16 cellular contexts compared by ENCODE assay signal in the genomic region with DNA sequence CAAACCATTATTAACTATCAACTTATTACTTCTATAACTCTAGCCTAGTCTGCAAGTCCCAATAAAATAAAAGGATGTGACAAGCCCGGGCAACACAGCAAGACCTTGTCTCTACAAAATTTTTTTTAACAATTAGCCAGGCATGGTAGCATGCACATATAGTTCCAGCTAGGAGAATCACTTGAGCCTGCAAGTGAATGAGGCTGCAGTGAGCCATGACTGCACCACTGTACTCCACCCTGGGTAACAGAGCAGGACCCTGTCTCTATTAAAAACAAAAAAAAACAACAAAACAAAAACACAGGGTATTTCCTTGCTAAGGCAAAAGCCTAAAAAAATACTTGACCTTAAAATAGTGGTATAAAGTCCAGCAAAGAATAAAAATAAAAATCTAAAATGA. TPM values are rescaled to one million over a fixed set of nuclear protein-coding genes. Genes with fewer than 3 reads are reported as not detected.
A peak's percentile ranks its signal among the peaks of the same experiment; 100 is the strongest.
DNase-seq lines count a peak whose midpoint lies in the region; ATAC-seq and TF ChIP-seq lines count a peak whose summit lies in the region.
"Had no signal": no experiment of that assay in that cellular context is flagged by ENCODE, and none has a peak within 500 bp of the region (broad histone marks: within the 10 kb centered on the region; RNA-seq: fewer than 3 reads in every experiment).

No MANE protein-coding gene starts in this region.

- no peak for TF ChIP-seq POLR2A in tibial nerve (IDR thresholded peaks at IDR 0.05)

- TF ChIP-seq CTCF in MCF 10A (IDR thresholded peaks at IDR 0.05; ENCODE audit: unreplicated experiment) (no peak), mammary epithelial cell (conservative IDR thresholded peaks at IDR 0.05 in 1 of 2, IDR thresholded peaks at IDR 0.05 in 1 of 2; ENCODE audit: extremely low read depth in 1 of 2, insufficient read depth in 1 of 2, low read depth in 1 of 2, low read length in 2 of 2) (no peak), tibial nerve (IDR thresholded peaks at IDR 0.05) (no peak), RWPE1 (conservative IDR thresholded peaks at IDR 0.05; ENCODE audit: low read depth) (no peak)

- H3K27ac ChIP-seq in mammary epithelial cell (ENCODE audit: insufficient read depth, low read depth, low read length) (no peak overlapping the region), SJSA1 (0 out of 2 replicates have a peak overlapping the region, but pooled peaks have one; percentile 93), tibial nerve (peak overlapping the region in 1 of 4 donors; percentile 89), RWPE1 (no peak overlapping the region)

- CTCF ChIA-PET in MCF 10A (lab: Yijun Ruan, JAX) (no interaction called here), mammary epithelial cell (lab: Charles Lee; ENCODE audit: low non-redundant PET) (no interaction called here), RWPE1 (lab: Yijun Ruan, JAX) (no interaction called here)

- 100% methylated on average over 1 of the region's 1 CpG for WGBS in mammary epithelial cell (ENCODE audit: low coverage, missing lambda C conversion rate)
- 93 to 95% methylated on average over 1 of the region's 1 CpG for WGBS in tibial nerve, 2 donors

- peaks cover 37% of the 10 kb centered on the region for H3K79me2 ChIP-seq in mammary epithelial cell (ENCODE audit: insufficient read depth, low read length)

- H3K9me3 Mint-ChIP-seq in MCF 10A (ENCODE audit: unreplicated experiment): no peaks in the 10 kb centered on the region
- no peaks in the 10 kb centered on the region for H3K9me3 Mint-ChIP-seq in activated T-cell treated with anti-CD3 and anti-CD28 coated beads, Interleukin-2, amount 50 U/mL, for 72 hours
- H3K9me3 Mint-ChIP-seq: CD4-positive, alpha-beta T cell; IgD-negative memory B cell had no signal

- H3K4me1 ChIP-seq in mammary epithelial cell (ENCODE audit: insufficient read depth, low read length) (peaks cover 24% of the 10 kb centered on the region), SJSA1 (replicated peaks) (peaks cover 38% of the 10 kb centered on the region), tibial nerve (peaks cover 0 to 31% (median 15%) of the 10 kb centered on the region in 4 donors)

- H3K36me3 Mint-ChIP-seq in MCF 10A (ENCODE audit: insufficient read depth, unreplicated experiment): peaks cover 71% of the 10 kb centered on the region
- peaks cover 7 to 21% of the 10 kb centered on the region in 2 donors for H3K36me3 Mint-ChIP-seq in activated T-cell treated with anti-CD3 and anti-CD28 coated beads, Interleukin-2, amount 50 U/mL, for 72 hours (ENCODE audit: insufficient read depth in 2 of 2)

- DNase-seq in MCF 10A (ENCODE audit: unreplicated experiment) (no peak), mammary epithelial cell (no peak), SJSA1 (ENCODE audit: low read depth in 1 of 2, low spot score in 2 of 2) (no peak), left kidney (ENCODE audit: low read depth, low spot score) (peak; percentile 28), tibial nerve (ENCODE audit: low spot score in 2 of 2) (no peak), SW480 (ENCODE audit: low spot score) (no peak), RWPE1 (ENCODE audit: low spot score) (no peak)
- DNase-seq in activated T-cell treated with anti-CD3 and anti-CD28 coated beads, Interleukin-2, amount 50 U/mL, for 72 hours: no peak
- DNase-seq: 8988T; ACHN; C1 segment of cervical spinal cord; CD4-positive, alpha-beta T cell; DND-41; GDM1; GM23248 had no signal

- POLR2A ChIA-PET in MCF 10A (lab: Yijun Ruan, JAX): interaction anchor here (0.6 to 6.0 kb wide), 4 partner anchors 9 to 82 kb away, joined by 3 to 37 read pairs (median 5); no protein-coding TSS in a partner anchor
- POLR2A ChIA-PET in RWPE1 (lab: Yijun Ruan, JAX; ENCODE audit: low non-redundant PET): no interaction called here

- intact Hi-C loops in MCF 10A (cut with micrococcal nuclease): no loop called here
- intact Hi-C loops in mammary epithelial cell (cut with micrococcal nuclease): no loop called here

- no peak for TF ChIP-seq EP300 in tibial nerve (IDR thresholded peaks at IDR 0.05)

- H3K27ac Mint-ChIP-seq in MCF 10A (ENCODE audit: low read depth, unreplicated experiment): peak overlapping the region; percentile 81
- H3K27ac Mint-ChIP-seq in activated T-cell treated with anti-CD3 and anti-CD28 coated beads, Interleukin-2, amount 50 U/mL, for 72 hours: no peak overlapping the region
- H3K27ac Mint-ChIP-seq: CD4-positive, alpha-beta T cell; IgD-negative memory B cell had no signal

- H3K27me3 ChIP-seq in mammary epithelial cell (ENCODE audit: insufficient read depth, low read length): no peaks in the 10 kb centered on the region
- H3K27me3 ChIP-seq in SJSA1 (replicated peaks): no peaks in the 10 kb centered on the region
- no peaks in the 10 kb centered on the region for H3K27me3 ChIP-seq in tibial nerve

- H3K9me3 ChIP-seq in mammary epithelial cell (replicated peaks; ENCODE audit: insufficient read depth, low read length): no peaks in the 10 kb centered on the region
- H3K9me3 ChIP-seq in SJSA1 (replicated peaks): no peaks in the 10 kb centered on the region
- H3K9me3 ChIP-seq in tibial nerve: no peaks in the 10 kb centered on the region

- H3K4me3 Mint-ChIP-seq in MCF 10A (ENCODE audit: unreplicated experiment): no peak overlapping the region
- no peak overlapping the region for H3K4me3 Mint-ChIP-seq in activated T-cell treated with anti-CD3 and anti-CD28 coated beads, Interleukin-2, amount 50 U/mL, for 72 hours
- H3K4me3 Mint-ChIP-seq: CD4-positive, alpha-beta T cell; IgD-negative memory B cell had no signal

- BruUV-seq in MCF 10A (replicated peaks; lab: Mats Ljungman, UMichigan) (no TSS peak), mammary epithelial cell (replicated peaks; lab: Mats Ljungman, UMichigan) (no TSS peak)

- no peak for ATAC-seq in activated T-cell treated with anti-CD3 and anti-CD28 coated beads, Interleukin-2, amount 50 U/mL, for 72 hours (replicated peaks in 1 of 2)

- no peak overlapping the region for H3K4me2 ChIP-seq in mammary epithelial cell (ENCODE audit: insufficient read depth, low read depth, low read length)

- H2AFZ ChIP-seq in mammary epithelial cell (ENCODE audit: low read depth, low read length): no peak overlapping the region
- H2AFZ ChIP-seq: GM23248 had no signal

- H3K36me3 ChIP-seq in mammary epithelial cell (ENCODE audit: insufficient read depth, low read length): peaks cover 5% of the 10 kb centered on the region
- H3K36me3 ChIP-seq in SJSA1: peaks cover 42% of the 10 kb centered on the region
- peaks cover 0 to 18% (median 0%) of the 10 kb centered on the region in 3 donors for H3K36me3 ChIP-seq in tibial nerve

- no peak overlapping the region for H3K4me3 ChIP-seq in mammary epithelial cell (replicated peaks in 1 of 3; ENCODE audit: insufficient read depth in 1 of 3, low read depth in 2 of 3, low read length in 3 of 3)
- H3K4me3 ChIP-seq in SJSA1: no peak overlapping the region
- H3K4me3 ChIP-seq in tibial nerve: no peak overlapping the region
- H3K4me3 ChIP-seq: GM23248 had no signal

- dilution Hi-C loops in mammary epithelial cell (cut with HindIII; ENCODE audit: low sequenced_read_pairs): no loop called here

- no peak overlapping the region for H3K9ac ChIP-seq in mammary epithelial cell (ENCODE audit: insufficient read depth, low read length)
- H3K9ac ChIP-seq: GM23248 had no signal

- no peaks in the 10 kb centered on the region for H3K27me3 Mint-ChIP-seq in MCF 10A (ENCODE audit: insufficient read depth, unreplicated experiment)
- no peaks in the 10 kb centered on the region for H3K27me3 Mint-ChIP-seq in activated T-cell treated with anti-CD3 and anti-CD28 coated beads, Interleukin-2, amount 50 U/mL, for 72 hours (ENCODE audit: low read depth)
- H3K27me3 Mint-ChIP-seq: CD4-positive, alpha-beta T cell; IgD-negative memory B cell had no signal

- peaks cover 24% of the 10 kb centered on the region for H3K4me1 Mint-ChIP-seq in MCF 10A (ENCODE audit: insufficient read depth, unreplicated experiment)
- peaks cover 40% of the 10 kb centered on the region for H3K4me1 Mint-ChIP-seq in activated T-cell treated with anti-CD3 and anti-CD28 coated beads, Interleukin-2, amount 50 U/mL, for 72 hours (ENCODE audit: low read depth)

- in situ Hi-C loops in mammary epithelial cell (cut with MboI; ENCODE audit: low sequenced_read_pairs in 2 of 2): no loop called here

- H4K20me1 ChIP-seq in mammary epithelial cell (ENCODE audit: insufficient read depth, low read length): no peaks in the 10 kb centered on the region

RNA-seq across cellular contexts. Expression of a gene that starts 31.4 kb away (rescaled TPM):
- total RNA-seq in MCF 10A (2022) (71.7 and 79.0 TPM in 2 replicates), mammary epithelial cell (10 to 100 TPM; 38.0 to 49.2 TPM), tibial nerve (10 to 100 TPM; 78.3 to 93.6 (median 81.0) TPM)
- polyA plus RNA-seq in mammary epithelial cell: 25.1 TPM
- 140 TPM for polyA minus RNA-seq in mammary epithelial cell
- 71.6 and 83.0 TPM in 2 replicates for total RNA-seq in SJSA1 (2014; rRNA removed; shearing (Covaris generic))
- total RNA-seq in activated T-cell treated with anti-CD3 and anti-CD28 coated beads, Interleukin-2, amount 50 U/mL, for 72 hours: 10 to 100 TPM; 45.3 to 46.1 TPM
